In genomic region chr12:108616941-108617858, GRCh38 we compare ENCODE assay signal across 8 cellular contexts. TPM values are rescaled to one million over a fixed set of nuclear protein-coding genes. Genes with fewer than 3 reads are reported as not detected.
DNase-seq lines count a peak whose midpoint lies in the region; ATAC-seq and TF ChIP-seq lines count a peak whose summit lies in the region.

No MANE protein-coding gene starts in this region.

- in situ Hi-C loops in brain microvascular endothelial cell (cut with HindIII; ENCODE audit: low pct_ligation_motif_present, low sequenced_read_pairs), result no loop called here

- no peaks in the 10 kb centered on the region for H3K36me3 ChIP-seq in brain microvascular endothelial cell (replicated peaks)
- no peaks in the 10 kb centered on the region for H3K36me3 ChIP-seq in thyroid gland
- no peaks in the 10 kb centered on the region for H3K36me3 ChIP-seq in BE2C

- H3K9me3 ChIP-seq in thyroid gland (no peaks in the 10 kb centered on the region), BE2C (no peaks in the 10 kb centered on the region)

- ATAC-seq in GM18909 (IDR thresholded peaks at IDR 0.05; ENCODE audit: poor library complexity, unreplicated experiment) (peak; percentile 83), HG03066 (IDR thresholded peaks at IDR 0.05; ENCODE audit: low read depth, unreplicated experiment) (peak; percentile 66)

- intact Hi-C loops in thyroid gland (cut with DNase I), result loop anchor here (5.0 kb wide), 2 partner anchors 105 to 185 kb away; no protein-coding TSS in a partner anchor

- H3K4me1 ChIP-seq in thyroid gland (peaks cover 7 to 14% of the 10 kb centered on the region in 2 donors), BE2C (no peaks in the 10 kb centered on the region)

- H3K27ac ChIP-seq in brain microvascular endothelial cell (no peak overlapping the region), thyroid gland (no peak overlapping the region)

- TF ChIP-seq POLR2A in thyroid gland (IDR thresholded peaks at IDR 0.05), result no peak

- 83 to 85% methylated on average over 10 to 14 of the region's 14 CpGs for WGBS in thyroid gland, 2 donors

- no peak overlapping the region for H3K4me3 ChIP-seq in brain microvascular endothelial cell (ENCODE audit: low read depth, low read length)
- no peak overlapping the region for H3K4me3 ChIP-seq in thyroid gland (replicated peaks in 1 of 3)
- H3K4me3 ChIP-seq in BE2C (ENCODE audit: low read depth, low read length), result no peak overlapping the region

- TF ChIP-seq CTCF in brain microvascular endothelial cell (IDR thresholded peaks at IDR 0.05; ENCODE audit: low read depth, low read length, missing control alignments), result no peak
- TF ChIP-seq CTCF in thyroid gland (IDR thresholded peaks at IDR 0.05), result no peak
- no peak for TF ChIP-seq CTCF in BE2C (IDR thresholded peaks at IDR 0.05; ENCODE audit: low read depth, low read length)

- H3K27me3 ChIP-seq in brain microvascular endothelial cell (replicated peaks) (no peaks in the 10 kb centered on the region), thyroid gland (no peaks in the 10 kb centered on the region), BE2C (no peaks in the 10 kb centered on the region)

- DNase-seq in T-helper 9 cell, result peak; percentile 68
- DNase-seq in brain microvascular endothelial cell, result peak; percentile 37
- peak; percentile 54 to 60 for DNase-seq in stimulated activated CD4-positive, alpha-beta T cell treated with anti-CD3 and anti-CD28 coated beads, Interleukin-1b, Interleukin-23, amount 100 ng/mL, for 4 hours (ENCODE audit: low read depth in 2 of 2)
- DNase-seq in thyroid gland, result no peak
- DNase-seq in BE2C, result no peak
- DNase-seq in cerebellum (ENCODE audit: low spot score), result no peak

RNA-seq across cellular contexts. Expression of gene SELPLG, which starts 16.5 kb away (rescaled TPM):
- total RNA-seq in thyroid gland, result 1 to 10 TPM; 2.1 to 6.0 (median 2.8) TPM
- 1.4 TPM for polyA plus RNA-seq in BE2C (2012; ENCODE audit: insufficient read depth, insufficient read length, low read depth)
- 1.2 TPM for total RNA-seq in cerebellum

RNA-seq across cellular contexts. Expression of gene TMEM119, which starts 19.3 kb away (rescaled TPM):
- 10 to 100 TPM in 3 of 4 donors, 1 to 10 TPM in 1; 6.9 to 21.6 (median 15.3) TPM for total RNA-seq in thyroid gland
- 10.9 TPM for polyA plus RNA-seq in BE2C (2012; ENCODE audit: insufficient read depth, insufficient read length, low read depth)
- total RNA-seq in cerebellum, result 1.1 TPM

RNA-seq across cellular contexts. Expression of gene ISCU, which starts 54.8 kb away (rescaled TPM):
- 100 to 1,000 TPM; 229 to 512 (median 248) TPM for total RNA-seq in thyroid gland
- polyA plus RNA-seq in BE2C (2012; ENCODE audit: insufficient read depth, insufficient read length, low read depth), result 185 TPM
- total RNA-seq in cerebellum, result 40.1 TPM

RNA-seq across cellular contexts. Expression of gene SART3, which starts 56.2 kb away (rescaled TPM):
- total RNA-seq in thyroid gland, result 100 to 1,000 TPM in 1 of 4 donors, 10 to 100 TPM in 3; 64.2 to 117 (median 80.0) TPM
- polyA plus RNA-seq in BE2C (2012; ENCODE audit: insufficient read depth, insufficient read length, low read depth), result 117 TPM
- 112 TPM for total RNA-seq in cerebellum

Comparison
In these comparisons a context has a peak if more than half of its experiments do, and no peak if none do; other contexts are left out.
1. DNase-seq: peak in T-helper 9 cell (single experiment), brain microvascular endothelial cell (single experiment) and stimulated activated CD4-positive, alpha-beta T cell treated with anti-CD3 and anti-CD28 coated beads, Interleukin-1b, Interleukin-23, amount 100 ng/mL, for 4 hours (2 of 2); none in thyroid gland (0 of 2), BE2C (single experiment) and cerebellum (single experiment).